Comparison of ENCODE assay signal across 20 cellular contexts in the genomic region with DNA sequence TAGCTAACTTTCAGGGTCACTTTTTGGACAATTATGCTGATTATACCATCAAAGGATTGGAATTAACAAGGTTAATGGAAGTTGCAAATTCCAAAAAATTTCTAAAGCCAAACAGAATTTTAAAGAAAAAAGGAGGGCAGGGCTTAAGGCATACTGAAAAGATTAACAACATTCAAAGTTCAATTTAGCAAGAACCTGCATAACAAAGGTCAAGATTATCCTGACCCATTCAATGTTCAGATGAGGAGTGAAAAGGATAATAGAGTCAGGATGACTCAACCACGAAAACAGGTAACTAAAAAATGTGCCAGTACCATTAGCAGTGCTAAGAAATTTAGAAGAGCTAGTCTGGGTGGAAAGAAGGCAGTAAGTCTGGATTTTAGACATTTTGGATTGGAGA.
"Had no signal": no experiment of that assay in that cellular context is flagged by ENCODE, and none has a peak within 500 bp of the region (broad histone marks: within the 10 kb centered on the region; RNA-seq: fewer than 3 reads in every experiment).

No MANE protein-coding gene starts in this region.

- H3K4me3 ChIP-seq: MG63, Peyer's patch had no signal

- H3K27me3 ChIP-seq: MG63, Peyer's patch had no signal

- H3K4me1 ChIP-seq: Peyer's patch had no signal

- H3K9me2 ChIP-seq: SK-N-SH had no signal

- H3K36me3 ChIP-seq: MG63, Peyer's patch had no signal

- DNase-seq: IMR-90, Karpas-422, KG1, MG63, NCI-H1092 treated with DMSO at 0.1 percent for 48 hours, NCI-H1436, NCI-H187, NCI-H2029, NCI-H2081 treated with DMSO at 0.1 percent for 48 hours, NCI-H2171, NCI-H226, NCI-H446, NCI-H510A, NCI-H524 treated with DMSO at 0.1 percent for 48 hours, NCI-H69, NCI-H774, PC-3, Peyer's patch, SHP77 treated with DMSO at 0.1 percent for 48 hours, SK-N-SH had no signal

- H3K9ac ChIP-seq: SK-N-SH had no signal

- H3K27ac ChIP-seq: Peyer's patch had no signal

- H3K4me2 ChIP-seq: SK-N-SH had no signal

- H3K9me3 ChIP-seq: MG63, Peyer's patch, SK-N-SH had no signal
